ENCODE assay signal across 7 cellular contexts in the genomic region with DNA sequence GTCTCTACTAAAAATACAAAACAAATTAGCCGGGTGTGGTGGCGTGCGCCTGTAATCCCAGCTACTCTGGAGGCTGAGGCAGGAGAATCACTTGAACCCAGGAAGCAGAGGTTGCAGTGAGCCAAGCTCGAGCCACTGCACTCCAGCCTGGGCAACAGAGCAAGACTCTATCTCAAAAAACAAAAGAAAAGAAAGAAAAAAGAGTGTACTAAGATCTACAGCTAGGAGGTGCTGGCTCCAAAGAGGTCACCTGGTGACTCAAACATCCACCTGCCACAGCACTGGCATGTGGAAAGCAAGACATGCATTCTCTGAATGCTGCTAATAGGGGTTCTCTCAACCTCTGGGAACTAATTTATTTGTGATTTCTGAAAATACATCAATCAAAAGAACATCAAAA.
A peak's percentile ranks its signal among the peaks of the same experiment; 100 is the strongest.
DNase-seq lines count a peak whose midpoint lies in the region; ATAC-seq and TF ChIP-seq lines count a peak whose summit lies in the region.
"Not testable (repeated sequence)": the region's sequence is repeated elsewhere in the genome, so short reads cannot be mapped to it uniquely, and the experiment has no call there.

No MANE protein-coding gene starts in this region.

- TF ChIP-seq CTCF in GM06990 (IDR thresholded peaks at IDR 0.05; ENCODE audit: insufficient read depth, low read length, poor library complexity, severe bottlenecking) (peak; percentile 19), GM23338 (conservative IDR thresholded peaks at IDR 0.05; ENCODE audit: low read depth in 2 of 2) (peak; percentile 18 to 39), PC-3 (conservative IDR thresholded peaks at IDR 0.05; ENCODE audit: low read depth, low read length) (0 out of 2 replicates have a peak, but pooled peaks have one; percentile 40), epithelial cell of proximal tubule (conservative IDR thresholded peaks at IDR 0.05; ENCODE audit: low read depth, low read length) (peak; percentile 49)
- not testable (repeated sequence) for TF ChIP-seq CTCF in osteoblast (IDR thresholded peaks at IDR 0.05; ENCODE audit: extremely low read depth, low read depth, low read length)

- H3K27me3 Mint-ChIP-seq in GM23338 (ENCODE audit: insufficient read depth, low read depth, poor library complexity); activated T-helper 17 cell treated with anti-CD3 and anti-CD28 coated beads, Interleukin-2, amount 50 U/mL, for 72 hours: not testable (repeated sequence)

- not testable (repeated sequence) for H3K27ac ChIP-seq in GM23338 (ENCODE audit: low read depth); PC-3 (ENCODE audit: low read length); osteoblast (ENCODE audit: low read depth, low read length)

- H3K4me3 Mint-ChIP-seq in GM23338; activated T-helper 17 cell treated with anti-CD3 and anti-CD28 coated beads, Interleukin-2, amount 50 U/mL, for 72 hours: not testable (repeated sequence)

- not testable (repeated sequence) for H3K9ac ChIP-seq in PC-3 (ENCODE audit: low read length)

- intact Hi-C loops in PC-3 (cut with micrococcal nuclease): loop anchor here (5.0 kb wide), 2 partner anchors 42 to 337 kb away; no protein-coding TSS in a partner anchor

- H3K9me2 ChIP-seq in GM23338 (ENCODE audit: insufficient read depth); PC-3 (replicated peaks; ENCODE audit: low read length): not testable (repeated sequence)

- not testable (repeated sequence) for H2AFZ ChIP-seq in GM23338; PC-3 (ENCODE audit: low read length); osteoblast (ENCODE audit: low read length)

- BruUV-seq in PC-3 (replicated peaks; lab: Mats Ljungman, UMichigan): not testable (repeated sequence)

- H3K27me3 ChIP-seq in GM06990 (replicated peaks; ENCODE audit: control insufficient read depth, insufficient read depth, low read length); GM23338 (ENCODE audit: insufficient read depth); PC-3 (ENCODE audit: low read length); osteoblast (ENCODE audit: insufficient read depth, low read length): not testable (repeated sequence)

- POLR2A ChIA-PET in PC-3 (lab: Charles Lee; ENCODE audit: unreplicated experiment): not testable (repeated sequence)

- not testable (repeated sequence) for H3K79me2 ChIP-seq in GM23338 (replicated peaks; ENCODE audit: insufficient read depth); PC-3 (ENCODE audit: low read length); osteoblast (ENCODE audit: insufficient read depth, low read length)

- H3K4me1 ChIP-seq in GM23338 (ENCODE audit: insufficient read depth): not testable (repeated sequence)
- peaks cover 31% of the 10 kb centered on the region for H3K4me1 ChIP-seq in PC-3 (ENCODE audit: insufficient read depth, low read length)
- peaks cover 23% of the 10 kb centered on the region for H3K4me1 ChIP-seq in osteoblast (ENCODE audit: insufficient read depth, low read length)

- H3K27ac Mint-ChIP-seq in GM23338; activated T-helper 17 cell treated with anti-CD3 and anti-CD28 coated beads, Interleukin-2, amount 50 U/mL, for 72 hours: not testable (repeated sequence)

- not testable (repeated sequence) for H3K4me3 ChIP-seq in GM06990 (replicated peaks; ENCODE audit: low read depth, low read length); GM23338; PC-3 (ENCODE audit: low read length); epithelial cell of proximal tubule (ENCODE audit: low read depth, low read length); osteoblast (ENCODE audit: insufficient read depth, low read length)

- not testable (repeated sequence) for H3K36me3 ChIP-seq in GM06990 (ENCODE audit: control insufficient read depth, insufficient read depth, low read length); GM23338 (ENCODE audit: insufficient read depth); PC-3 (ENCODE audit: low read depth, low read length); osteoblast (ENCODE audit: insufficient read depth, low read length)

- H3F3A ChIP-seq in GM23338 (replicated peaks; ENCODE audit: low read depth); PC-3 (ENCODE audit: low read length, unreplicated experiment): not testable (repeated sequence)

- H3K9me3 ChIP-seq in PC-3 (ENCODE audit: low read length); osteoblast (ENCODE audit: low read depth, low read length): not testable (repeated sequence)

- ATAC-seq in GM23338, PC-3: not testable (repeated sequence)
- ATAC-seq in activated T-helper 17 cell treated with anti-CD3 and anti-CD28 coated beads, Interleukin-2, amount 50 U/mL, for 72 hours (replicated peaks): peak; percentile 31

- not testable (repeated sequence) for H3K9me3 Mint-ChIP-seq in GM23338; activated T-helper 17 cell treated with anti-CD3 and anti-CD28 coated beads, Interleukin-2, amount 50 U/mL, for 72 hours

- H4K20me1 ChIP-seq in GM23338 (replicated peaks; ENCODE audit: insufficient read depth); PC-3 (ENCODE audit: low read length); osteoblast (ENCODE audit: insufficient read depth, low read length): not testable (repeated sequence)

- H3K4me2 ChIP-seq in GM23338; PC-3 (ENCODE audit: low read length); osteoblast (ENCODE audit: insufficient read depth, low read length): not testable (repeated sequence)

- TF ChIP-seq EP300 in Ishikawa (IDR thresholded peaks at IDR 0.05; ENCODE audit: borderline replicate concordance): not testable (repeated sequence)

- not testable (repeated sequence) for H3K4me1 Mint-ChIP-seq in GM23338; activated T-helper 17 cell treated with anti-CD3 and anti-CD28 coated beads, Interleukin-2, amount 50 U/mL, for 72 hours

- not testable (repeated sequence) for DNase-seq in GM06990 (ENCODE audit: extremely low read depth, insufficient read length); GM23338 (ENCODE audit: low spot score); epithelial cell of proximal tubule (ENCODE audit: low read depth)
- DNase-seq in PC-3: peak; percentile 39
- DNase-seq in osteoblast (ENCODE audit: insufficient read length, low spot score, missing footprints): peak; percentile 11

- TF ChIP-seq RAD21 in Ishikawa (IDR thresholded peaks at IDR 0.05; ENCODE audit: low read depth): peak; percentile 25; the same call in 1 of the 2 replicates

- CTCF ChIA-PET in PC-3 (lab: Charles Lee): not testable (repeated sequence)

- not testable (repeated sequence) for H3K36me3 Mint-ChIP-seq in GM23338 (ENCODE audit: low read depth); activated T-helper 17 cell treated with anti-CD3 and anti-CD28 coated beads, Interleukin-2, amount 50 U/mL, for 72 hours (ENCODE audit: low read depth)
